In the genomic region with DNA sequence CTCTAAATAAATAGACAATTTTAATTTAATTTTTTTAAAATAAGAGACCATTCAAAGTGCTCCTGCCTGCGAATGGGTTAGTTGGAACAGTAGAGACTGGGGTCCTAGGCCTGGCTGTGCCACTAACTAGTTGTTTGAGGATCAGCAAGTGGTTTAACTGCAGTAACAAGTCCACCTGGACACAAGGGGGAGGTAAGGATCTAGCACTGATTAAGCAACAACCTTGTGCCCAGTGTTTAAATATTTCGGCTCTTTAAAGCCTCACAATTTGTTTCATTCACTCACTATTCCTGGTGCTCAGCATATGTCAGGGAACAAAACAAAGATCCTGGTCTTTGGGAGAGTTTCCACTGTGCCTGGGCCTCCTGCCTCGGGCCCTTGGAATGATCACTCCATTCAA, we compare ENCODE assay signal across 29 cellular contexts. TPM values are rescaled to one million over a fixed set of nuclear protein-coding genes. Genes with fewer than 3 reads are reported as not detected.
DNase-seq lines count a peak whose midpoint lies in the region; ATAC-seq and TF ChIP-seq lines count a peak whose summit lies in the region.
"Had no signal": no experiment of that assay in that cellular context is flagged by ENCODE, and none has a peak within 500 bp of the region (broad histone marks: within the 10 kb centered on the region; RNA-seq: fewer than 3 reads in every experiment).

No MANE protein-coding gene starts in this region.

- H3K9me3 Mint-ChIP-seq in natural killer cell treated with Interleukin-12 subunit alpha and Interleukin-12 subunit beta and Interleukin-15 and Interleukin-18, amount 100 ng/mL, for 72 hours: no peaks in the 10 kb centered on the region
- no peaks in the 10 kb centered on the region for H3K9me3 Mint-ChIP-seq in natural killer cell

- H2AFZ ChIP-seq in hepatocyte: no peak overlapping the region

- intact Hi-C loops in natural killer cell (cut with micrococcal nuclease): no loop called here

- 56% methylated on average over 3 of the region's 3 CpGs for WGBS in hepatocyte (ENCODE audit: low lambda C conversion rate, missing lambda C conversion rate)

- no peak for TF ChIP-seq CTCF in natural killer cell (IDR thresholded peaks at IDR 0.05)
- 0 out of 2 replicates have a peak, but pooled peaks have one; percentile 6 for TF ChIP-seq CTCF in VCaP (conservative IDR thresholded peaks at IDR 0.05)
- TF ChIP-seq CTCF in hepatocyte (IDR thresholded peaks at IDR 0.05; ENCODE audit: poor library complexity): peak; percentile 15

- H3K36me3 Mint-ChIP-seq in natural killer cell treated with Interleukin-12 subunit alpha and Interleukin-12 subunit beta and Interleukin-15 and Interleukin-18, amount 100 ng/mL, for 72 hours: no peaks in the 10 kb centered on the region
- H3K36me3 Mint-ChIP-seq in natural killer cell: no peaks in the 10 kb centered on the region
- H3K36me3 Mint-ChIP-seq: CD4-positive, alpha-beta memory T cell had no signal

- no peak overlapping the region for H3K4me3 Mint-ChIP-seq in natural killer cell treated with Interleukin-12 subunit alpha and Interleukin-12 subunit beta and Interleukin-15 and Interleukin-18, amount 100 ng/mL, for 72 hours
- no peak overlapping the region for H3K4me3 Mint-ChIP-seq in natural killer cell
- H3K4me3 Mint-ChIP-seq: activated T-helper 17 cell treated with anti-CD3 and anti-CD28 coated beads, Interleukin-2, amount 50 U/mL, for 72 hours; CD4-positive, alpha-beta memory T cell; naive thymus-derived CD8-positive, alpha-beta T cell; T-helper 2 cell treated with Interferon-gamma antibody and Interleukin-4, amounts not matched to agents 5 μg/mL and 100 μg/mL, for 36 hours had no signal

- H3K9me3 ChIP-seq in hepatocyte (ENCODE audit: low read depth): no peaks in the 10 kb centered on the region
- H3K9me3 ChIP-seq: breast epithelium, gastroesophageal sphincter, testis had no signal

- no peaks in the 10 kb centered on the region for H4K20me1 ChIP-seq in hepatocyte (ENCODE audit: insufficient read depth, poor library complexity, severe bottlenecking)

- peaks cover 5% of the 10 kb centered on the region for H3K79me2 ChIP-seq in hepatocyte

- no peaks in the 10 kb centered on the region for H3K27me3 ChIP-seq in hepatocyte
- H3K27me3 ChIP-seq: breast epithelium, gastroesophageal sphincter, testis had no signal

- H3K27me3 Mint-ChIP-seq in natural killer cell treated with Interleukin-12 subunit alpha and Interleukin-12 subunit beta and Interleukin-15 and Interleukin-18, amount 100 ng/mL, for 72 hours: peaks cover 0 to 11% of the 10 kb centered on the region in 2 donors
- H3K27me3 Mint-ChIP-seq in natural killer cell (ENCODE audit: low read depth in 2 of 2): peaks cover 0 to 5% of the 10 kb centered on the region in 2 donors

- no peak overlapping the region for H3K27ac Mint-ChIP-seq in natural killer cell treated with Interleukin-12 subunit alpha and Interleukin-12 subunit beta and Interleukin-15 and Interleukin-18, amount 100 ng/mL, for 72 hours
- H3K27ac Mint-ChIP-seq in natural killer cell: no peak overlapping the region
- H3K27ac Mint-ChIP-seq: activated T-helper 17 cell treated with anti-CD3 and anti-CD28 coated beads, Interleukin-2, amount 50 U/mL, for 72 hours; CD4-positive, alpha-beta memory T cell; naive thymus-derived CD8-positive, alpha-beta T cell; T-helper 2 cell treated with Interferon-gamma antibody and Interleukin-4, amounts not matched to agents 5 μg/mL and 100 μg/mL, for 36 hours had no signal

- peak; percentile 29 for DNase-seq in natural killer cell treated with Interleukin-12 subunit alpha and Interleukin-12 subunit beta and Interleukin-15 and Interleukin-18, amount 100 ng/mL, for 72 hours (ENCODE audit: low spot score)
- DNase-seq in natural killer cell: no peak
- no peak for DNase-seq in hepatocyte (ENCODE audit: low spot score)
- DNase-seq in stimulated activated CD4-positive, alpha-beta T cell treated with anti-CD3 and anti-CD28 coated beads, Interleukin-2, amount 100 ng/mL, for 48 hours: no peak
- DNase-seq: activated CD4-positive, alpha-beta T cell treated with anti-CD3 and anti-CD28 coated beads for 48 hours; activated naive CD4-positive, alpha-beta T cell treated with anti-CD3 and anti-CD28 coated beads, Interleukin-2, amount 50 U/mL, for 16 hours; amygdala; CD4-positive, alpha-beta memory T cell; hippocampal formation; naive thymus-derived CD8-positive, alpha-beta T cell; occipital lobe; retina; stimulated activated naive CD8-positive, alpha-beta T cell treated with anti-CD3 and anti-CD28 coated beads, Interleukin-15, Interleukin-2, amounts not matched to agents 100 U/mL and 50 U/mL, for 24 hours; testis had no signal

- no peak overlapping the region for H3K4me3 ChIP-seq in hepatocyte
- H3K4me3 ChIP-seq: breast epithelium, gastroesophageal sphincter, skin epidermis, testis had no signal

- no peaks in the 10 kb centered on the region for H3K4me1 Mint-ChIP-seq in natural killer cell treated with Interleukin-12 subunit alpha and Interleukin-12 subunit beta and Interleukin-15 and Interleukin-18, amount 100 ng/mL, for 72 hours (ENCODE audit: low read depth in 2 of 2)
- H3K4me1 Mint-ChIP-seq in natural killer cell: no peaks in the 10 kb centered on the region
- H3K4me1 Mint-ChIP-seq: activated T-helper 17 cell treated with anti-CD3 and anti-CD28 coated beads, Interleukin-2, amount 50 U/mL, for 72 hours; CD4-positive, alpha-beta memory T cell; naive thymus-derived CD8-positive, alpha-beta T cell had no signal

- H3K27ac ChIP-seq in VCaP (no peak overlapping the region), hepatocyte (peak overlapping the region; percentile 80)
- H3K27ac ChIP-seq: breast epithelium, gastroesophageal sphincter, skin epidermis, testis had no signal

- H3K9me2 ChIP-seq in hepatocyte (replicated peaks; ENCODE audit: insufficient read depth): no peaks in the 10 kb centered on the region

- no peak for ATAC-seq in natural killer cell treated with Interleukin-12 subunit alpha and Interleukin-12 subunit beta and Interleukin-15 and Interleukin-18, amount 100 ng/mL, for 72 hours
- ATAC-seq in natural killer cell (no peak), GM18868 (IDR thresholded peaks at IDR 0.05; ENCODE audit: unreplicated experiment) (no peak), HG02938 (IDR thresholded peaks at IDR 0.05; ENCODE audit: unreplicated experiment) (no peak)
- ATAC-seq: activated T-helper 17 cell treated with anti-CD3 and anti-CD28 coated beads, Interleukin-2, amount 50 U/mL, for 72 hours; gastroesophageal sphincter; naive thymus-derived CD8-positive, alpha-beta T cell; stimulated activated naive CD8-positive, alpha-beta T cell treated with anti-CD3 and anti-CD28 coated beads, Interleukin-15, Interleukin-2, amounts not matched to agents 100 U/mL and 50 U/mL, for 24 hours had no signal

- H3K4me2 ChIP-seq in hepatocyte: no peak overlapping the region

- no peaks in the 10 kb centered on the region for H3K36me3 ChIP-seq in hepatocyte (replicated peaks; ENCODE audit: insufficient read depth, low read depth)
- H3K36me3 ChIP-seq: breast epithelium, gastroesophageal sphincter had no signal

- H3K4me1 ChIP-seq in hepatocyte (ENCODE audit: insufficient read depth): peaks cover 23% of the 10 kb centered on the region

RNA-seq across cellular contexts. Expression of gene AGT, which starts 1.6 kb away (rescaled TPM):
- not detected for total RNA-seq in natural killer cell treated with Interleukin-12 subunit alpha and Interleukin-12 subunit beta and Interleukin-15 and Interleukin-18, amount 100 ng/mL, for 72 hours
- total RNA-seq in natural killer cell (not detected), hepatocyte (476 and 505 TPM in 2 replicates)
- 455 and 583 TPM in 2 replicates for polyA plus RNA-seq in hepatocyte
- total RNA-seq: A673; activated T-helper 17 cell treated with anti-CD3 and anti-CD28 coated beads, Interleukin-2, amount 50 U/mL, for 72 hours; CD4-positive, alpha-beta memory T cell; endothelial cell of umbilical vein; lung microvascular endothelial cell; mononuclear cell; naive thymus-derived CD8-positive, alpha-beta T cell; NCI-H460; OCI-LY7 had no signal
- polyA plus RNA-seq: CD4-positive, alpha-beta memory T cell; endothelial cell of umbilical vein; naive thymus-derived CD8-positive, alpha-beta T cell had no signal

RNA-seq across cellular contexts. Expression of gene CAPN9, which starts 31.7 kb away (rescaled TPM):
- not detected for total RNA-seq in natural killer cell treated with Interleukin-12 subunit alpha and Interleukin-12 subunit beta and Interleukin-15 and Interleukin-18, amount 100 ng/mL, for 72 hours
- total RNA-seq in natural killer cell (not detected), hepatocyte (3.1 and 3.7 TPM in 2 replicates)
- 0.68 and 0.98 TPM in 2 replicates for polyA plus RNA-seq in hepatocyte
- total RNA-seq: A673; activated T-helper 17 cell treated with anti-CD3 and anti-CD28 coated beads, Interleukin-2, amount 50 U/mL, for 72 hours; CD4-positive, alpha-beta memory T cell; endothelial cell of umbilical vein; lung microvascular endothelial cell; mononuclear cell; naive thymus-derived CD8-positive, alpha-beta T cell; OCI-LY7 had no signal
- polyA plus RNA-seq: endothelial cell of umbilical vein; fibroblast of lung; naive thymus-derived CD8-positive, alpha-beta T cell had no signal

Comparison
In these comparisons a context has a peak if more than half of its experiments do, and no peak if none do; other contexts are left out.
1. RNA of gene AGT, which starts 1.6 kb away (total RNA-seq): 476 to 505 TPM in hepatocyte; not detected in natural killer cell treated with Interleukin-12 subunit alpha and Interleukin-12 subunit beta and Interleukin-15 and Interleukin-18, amount 100 ng/mL, for 72 hours and not detected in natural killer cell; every median in the first group is over 100 times any median in the second.